In the genomic region with DNA sequence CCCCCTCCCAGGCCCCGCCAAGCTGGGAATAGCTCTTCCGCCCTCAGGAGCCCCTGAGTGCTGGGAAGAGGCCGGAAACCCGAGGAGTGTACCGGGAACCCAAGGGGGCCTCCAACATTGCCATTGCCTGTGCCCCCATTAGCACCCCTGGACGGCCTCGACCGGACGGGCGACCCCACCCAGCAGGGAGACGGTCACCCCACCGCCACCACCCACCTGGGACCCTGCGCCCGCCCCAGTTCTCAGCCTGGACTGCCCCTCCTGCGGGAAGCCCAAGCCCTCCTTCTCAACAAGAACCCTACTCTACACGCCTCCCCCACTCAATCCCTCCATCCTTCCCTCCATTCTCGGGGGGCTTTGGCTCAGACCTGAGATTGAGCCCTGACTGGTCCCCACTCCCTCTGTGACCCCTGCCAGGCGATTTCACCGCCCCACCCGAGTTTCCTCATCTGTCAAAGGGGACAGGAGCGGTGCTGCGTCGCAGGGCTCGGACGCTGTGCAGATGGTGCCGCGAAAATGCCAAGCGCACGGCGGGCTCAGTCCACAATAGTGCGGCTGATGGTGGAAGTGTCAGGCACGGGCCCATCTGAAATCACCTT, we compare ENCODE assay signal across 8 cellular contexts. TPM values are rescaled to one million over a fixed set of nuclear protein-coding genes. Genes with fewer than 3 reads are reported as not detected.
DNase-seq lines count a peak whose midpoint lies in the region; ATAC-seq and TF ChIP-seq lines count a peak whose summit lies in the region.

No MANE protein-coding gene starts in this region.

- in situ Hi-C loops in ACHN (cut with HindIII; ENCODE audit: low pct_ligation_motif_present, low pct_unique_long_range_greater_than_20kb, low sequenced_read_pairs): no loop called here

- H3K36me3 ChIP-seq in CD8-positive, alpha-beta memory T cell (ENCODE audit: insufficient read depth, low read length): peaks cover 5% of the 10 kb centered on the region
- no peaks in the 10 kb centered on the region for H3K36me3 ChIP-seq in OCI-LY3 (replicated peaks; ENCODE audit: low read depth, low read length)
- peaks cover 33% of the 10 kb centered on the region for H3K36me3 ChIP-seq in endodermal cell (ENCODE audit: control insufficient read depth, insufficient read depth, low read length)

- no peaks in the 10 kb centered on the region for H3K27me3 Mint-ChIP-seq in CD8-positive, alpha-beta memory T cell
- H3K27me3 Mint-ChIP-seq in endodermal cell (ENCODE audit: insufficient read depth): peaks cover 3% of the 10 kb centered on the region
- H3K27me3 Mint-ChIP-seq in osteocyte (ENCODE audit: unreplicated experiment): no peaks in the 10 kb centered on the region

- H3K79me2 ChIP-seq in OCI-LY3 (ENCODE audit: low read length): peaks cover 55% of the 10 kb centered on the region

- H3K9ac ChIP-seq in OCI-LY3 (ENCODE audit: low read length): peak overlapping the region; percentile 69
- H3K9ac ChIP-seq in endodermal cell (ENCODE audit: extremely low read depth, low read length, poor library complexity, severe bottlenecking): peak overlapping the region; percentile 90

- peaks cover 30% of the 10 kb centered on the region for H3K4me1 ChIP-seq in CD8-positive, alpha-beta memory T cell (ENCODE audit: insufficient read depth, low read length)
- H3K4me1 ChIP-seq in OCI-LY3 (ENCODE audit: low read length) (peaks cover 24% of the 10 kb centered on the region), endodermal cell (ENCODE audit: control insufficient read depth, insufficient read depth, low read length) (peaks cover 26% of the 10 kb centered on the region)

- peak overlapping the region; percentile 84 to 97 (median 95) for H3K4me3 Mint-ChIP-seq in CD8-positive, alpha-beta memory T cell
- H3K4me3 Mint-ChIP-seq in endodermal cell (peak overlapping the region; percentile 88), osteocyte (ENCODE audit: unreplicated experiment) (peak overlapping the region; percentile 96)

- H3K9me3 ChIP-seq in CD8-positive, alpha-beta memory T cell (ENCODE audit: low read length): no peaks in the 10 kb centered on the region
- H3K9me3 ChIP-seq in OCI-LY3 (ENCODE audit: insufficient read depth, low read length): no peaks in the 10 kb centered on the region
- no peaks in the 10 kb centered on the region for H3K9me3 ChIP-seq in endodermal cell (ENCODE audit: control insufficient read depth, low read length)

- H3K36me3 Mint-ChIP-seq in CD8-positive, alpha-beta memory T cell: peaks cover 0 to 15% (median 0%) of the 10 kb centered on the region in 3 donors
- H3K36me3 Mint-ChIP-seq in endodermal cell (ENCODE audit: low read depth) (peaks cover 14% of the 10 kb centered on the region), osteocyte (ENCODE audit: unreplicated experiment) (no peaks in the 10 kb centered on the region)

- ATAC-seq in HG03439 (IDR thresholded peaks at IDR 0.05; ENCODE audit: unreplicated experiment): no peak
- no peak for ATAC-seq in GM21367 (IDR thresholded peaks at IDR 0.05; ENCODE audit: unreplicated experiment)

- no peak for DNase-seq in CD8-positive, alpha-beta memory T cell
- DNase-seq in endodermal cell (no peak), osteocyte (ENCODE audit: extremely low spot score, unreplicated experiment) (no peak), ACHN (no peak)
- DNase-seq in stimulated activated CD4-positive, alpha-beta T cell treated with anti-CD3 and anti-CD28 coated beads, Interleukin-4, amount 100 ng/mL, for 4 hours: no peak

- peaks cover 50 to 66% (median 51%) of the 10 kb centered on the region in 3 donors for H3K4me1 Mint-ChIP-seq in CD8-positive, alpha-beta memory T cell
- H3K4me1 Mint-ChIP-seq in endodermal cell: peaks cover 40% of the 10 kb centered on the region
- H3K4me1 Mint-ChIP-seq in osteocyte (ENCODE audit: unreplicated experiment): peaks cover 68% of the 10 kb centered on the region

- peak overlapping the region; percentile 77 for H3K4me3 ChIP-seq in CD8-positive, alpha-beta memory T cell (ENCODE audit: low read length)
- H3K4me3 ChIP-seq in OCI-LY3 (ENCODE audit: low read length) (peak overlapping the region; percentile 77), endodermal cell (ENCODE audit: low read length) (peak overlapping the region; percentile 89)

- H3K27ac Mint-ChIP-seq in CD8-positive, alpha-beta memory T cell: peak overlapping the region; percentile 63 to 96 (median 90)
- peak overlapping the region; percentile 95 for H3K27ac Mint-ChIP-seq in endodermal cell
- H3K27ac Mint-ChIP-seq in osteocyte (ENCODE audit: unreplicated experiment): peak overlapping the region; percentile 89

- WGBS in endodermal cell (ENCODE audit: insufficient coverage in 1 of 2, insufficient read length in 1 of 2), 2 experiments: 1 to 2% methylated on average over 14 to 32 of the region's 32 CpGs

- peak overlapping the region; percentile 90 for H3K4me2 ChIP-seq in OCI-LY3 (ENCODE audit: low read length)

- H4K20me1 ChIP-seq in OCI-LY3 (ENCODE audit: insufficient read depth, low read length): peaks cover 54% of the 10 kb centered on the region

- POLR2A ChIA-PET in CD8-positive, alpha-beta memory T cell (lab: Charles Lee): interaction anchor here (2.4 kb wide), 1 partner anchor 70 kb away, joined by 17 read pairs; the partner anchor contains the start of genes PMM2 and TMEM186

- no peaks in the 10 kb centered on the region for H3K9me3 Mint-ChIP-seq in CD8-positive, alpha-beta memory T cell
- H3K9me3 Mint-ChIP-seq in endodermal cell: no peaks in the 10 kb centered on the region
- H3K9me3 Mint-ChIP-seq in osteocyte (ENCODE audit: unreplicated experiment): no peaks in the 10 kb centered on the region

- peak overlapping the region; percentile 68 for H3K27ac ChIP-seq in CD8-positive, alpha-beta memory T cell (ENCODE audit: low read depth, low read length)
- no peak overlapping the region for H3K27ac ChIP-seq in OCI-LY3 (ENCODE audit: low read length)
- peak overlapping the region; percentile 95 for H3K27ac ChIP-seq in endodermal cell (ENCODE audit: low read depth, low read length)

- CTCF ChIA-PET in CD8-positive, alpha-beta memory T cell (lab: Charles Lee): interaction anchor here (2.4 to 4.8 kb wide), 2 partner anchors 13 to 142 kb away, joined by 6 to 51 read pairs; partner anchors contain the start of gene LITAFD

- TF ChIP-seq CTCF in OCI-LY3 (IDR thresholded peaks at IDR 0.05; ENCODE audit: low read depth, low read length) (no peak), endodermal cell (conservative IDR thresholded peaks at IDR 0.05) (no peak), osteocyte (IDR thresholded peaks at IDR 0.05) (no peak)

- H2AFZ ChIP-seq in OCI-LY3 (ENCODE audit: low read depth, low read length): no peak overlapping the region

- H3K27me3 ChIP-seq in CD8-positive, alpha-beta memory T cell (ENCODE audit: insufficient read depth, low read length, poor library complexity, severe bottlenecking): no peaks in the 10 kb centered on the region
- H3K27me3 ChIP-seq in OCI-LY3 (ENCODE audit: low read depth, low read length) (no peaks in the 10 kb centered on the region), endodermal cell (ENCODE audit: control insufficient read depth, insufficient read depth, low read length, poor library complexity, severe bottlenecking) (no peaks in the 10 kb centered on the region)

RNA-seq across cellular contexts. Expression of gene CARHSP1, which starts 1.8 kb away (rescaled TPM):
- total RNA-seq in CD8-positive, alpha-beta memory T cell: 10 to 100 TPM; 52.6 to 57.8 TPM
- polyA plus RNA-seq in CD8-positive, alpha-beta memory T cell: 58.5 TPM
- total RNA-seq in endodermal cell (100 to 1,000 TPM; 233 to 275 TPM), osteocyte (69.6 and 70.2 TPM in 2 replicates)
- 183 TPM for polyA plus RNA-seq in endodermal cell (2013, experiment 1 of 2)
- polyA plus RNA-seq in endodermal cell (2013, experiment 2 of 2): 179 TPM

RNA-seq across cellular contexts. Expression of gene LITAFD, which starts 15.2 kb away (rescaled TPM):
- total RNA-seq in CD8-positive, alpha-beta memory T cell: not detected
- polyA plus RNA-seq in CD8-positive, alpha-beta memory T cell: not detected
- total RNA-seq in endodermal cell (not detected), osteocyte (not detected in 2 replicates)
- polyA plus RNA-seq in endodermal cell (2013, experiment 1 of 2): not detected
- polyA plus RNA-seq in endodermal cell (2013, experiment 2 of 2): not detected
